Comparison of ENCODE assay signal across 9 cellular contexts in the genomic region with DNA sequence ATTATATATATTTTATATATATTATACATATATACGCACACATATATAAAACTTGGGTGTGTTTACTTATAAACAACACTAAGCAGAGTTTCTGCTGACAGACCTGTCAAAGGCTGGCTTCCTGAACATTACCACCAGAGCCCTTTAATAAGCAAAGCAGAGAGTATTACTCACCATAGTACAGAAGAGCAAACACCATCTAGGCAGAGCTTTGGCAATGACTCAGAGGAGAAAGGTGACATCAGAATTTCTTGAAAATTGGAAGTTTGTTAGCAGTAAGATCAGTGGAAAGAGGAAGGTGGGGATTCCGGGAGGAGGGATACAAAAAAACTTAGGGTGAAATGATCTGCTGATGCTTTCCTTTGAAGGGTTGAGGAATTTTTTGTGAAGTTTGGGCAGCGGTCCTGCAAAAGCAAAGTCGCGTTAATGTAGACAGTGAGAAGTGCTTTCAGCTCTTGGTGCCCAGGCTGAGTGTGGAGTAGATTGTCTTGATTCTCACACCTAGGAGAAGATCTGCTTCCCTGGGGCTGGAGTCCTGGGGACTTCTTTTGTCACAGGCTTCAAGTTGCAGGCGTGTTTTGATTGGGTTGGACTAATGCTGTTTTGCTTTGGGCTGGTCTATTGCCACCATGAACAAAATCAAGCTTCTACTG.
DNase-seq lines count a peak whose midpoint lies in the region; ATAC-seq and TF ChIP-seq lines count a peak whose summit lies in the region.
"Had no signal": no experiment of that assay in that cellular context is flagged by ENCODE, and none has a peak within 500 bp of the region (broad histone marks: within the 10 kb centered on the region; RNA-seq: fewer than 3 reads in every experiment).

No MANE protein-coding gene starts in this region.

- peak overlapping the region; percentile 43 to 53 for H3K27ac Mint-ChIP-seq in T-cell

- peak; percentile 38 for DNase-seq in stimulated activated CD4-positive, alpha-beta T cell treated with anti-CD3 and anti-CD28 coated beads, Interleukin-4, amount 100 ng/mL, for 24 hours
- no peak for DNase-seq in stimulated activated CD4-positive, alpha-beta T cell treated with anti-CD3 and anti-CD28 coated beads, Interleukin-1b, Interleukin-23, amount 100 ng/mL, for 48 hours
- DNase-seq in T-cell (no peak), fibroblast of lung (ENCODE audit: low read depth in 2 of 2) (peak; percentile 62 to 82), NCI-H526 (lab: John Stamatoyannopoulos, UW) (no peak), G401 (ENCODE audit: low spot score) (no peak), NCI-H524 (lab: John Stamatoyannopoulos, UW) (no peak)
- DNase-seq: left colon had no signal

- H3K27me3 ChIP-seq in fibroblast of lung (ENCODE audit: control insufficient read depth, insufficient read depth, low read length) = no peaks in the 10 kb centered on the region

- H3K9me3 ChIP-seq in fibroblast of lung (ENCODE audit: control insufficient read depth, insufficient read depth, low read depth, low read length) = no peaks in the 10 kb centered on the region

- no peaks in the 10 kb centered on the region for H3K27me3 Mint-ChIP-seq in T-cell

- H3K9me3 Mint-ChIP-seq in T-cell = no peaks in the 10 kb centered on the region

- H3K36me3 Mint-ChIP-seq in T-cell = no peaks in the 10 kb centered on the region

- peaks cover 2% of the 10 kb centered on the region for H4K20me1 ChIP-seq in fibroblast of lung (ENCODE audit: control insufficient read depth, extremely low read depth, insufficient read depth, low read length)

- no peak overlapping the region for H3K9ac ChIP-seq in fibroblast of lung (ENCODE audit: insufficient read depth, low read length)

- H3K4me2 ChIP-seq in fibroblast of lung (ENCODE audit: extremely low read depth, insufficient read depth, low read length) = no peak overlapping the region

- peaks cover 24 to 53% (median 45%) of the 10 kb centered on the region in 3 donors for H3K4me1 Mint-ChIP-seq in T-cell

- no peak overlapping the region for H3K27ac ChIP-seq in fibroblast of lung (ENCODE audit: insufficient read depth, low read length)

- ATAC-seq in T-cell (replicated peaks in 1 of 4) (peak in 3 of 4 experiments; percentile 40 to 64 (median 43)), GM21515 (IDR thresholded peaks at IDR 0.05; ENCODE audit: unreplicated experiment) (no peak)
- ATAC-seq: left colon had no signal

- no peak overlapping the region for H3K4me3 ChIP-seq in fibroblast of lung (replicated peaks in 1 of 4; ENCODE audit: control extremely low read depth in 1 of 4, insufficient read depth in 1 of 4, low read depth in 3 of 4, low read length in 4 of 4)

- POLR2A ChIA-PET in T-cell (lab: Charles Lee) = no interaction called here

- no peak overlapping the region for H2AFZ ChIP-seq in fibroblast of lung (ENCODE audit: low read length)

- H3K36me3 ChIP-seq in fibroblast of lung (ENCODE audit: control insufficient read depth, insufficient read depth, low read length) = no peaks in the 10 kb centered on the region

- H3K4me1 ChIP-seq in fibroblast of lung (ENCODE audit: control insufficient read depth, extremely low read depth, insufficient read depth, low read length) = peaks cover 2% of the 10 kb centered on the region

- no peaks in the 10 kb centered on the region for H3K79me2 ChIP-seq in fibroblast of lung (ENCODE audit: control insufficient read depth, insufficient read depth, low read length)

- no peak for TF ChIP-seq CTCF in fibroblast of lung (conservative IDR thresholded peaks at IDR 0.05 in 1 of 2, IDR thresholded peaks at IDR 0.05 in 1 of 2; ENCODE audit: low read depth in 1 of 2, low read length in 2 of 2)

- no peak overlapping the region for H3K4me3 Mint-ChIP-seq in T-cell

- CTCF ChIA-PET in T-cell (lab: Charles Lee) = interaction anchor here in 1 of 2 donors (1.0 kb wide), 1 partner anchor 18 kb away, joined by 3 read pairs; no protein-coding TSS in a partner anchor

- in situ Hi-C loops in G401 (cut with HindIII; ENCODE audit: low sequenced_read_pairs) = no loop called here

Comparison
In these comparisons a context has a peak if more than half of its experiments do, and no peak if none do; other contexts are left out.
1. DNase-seq: peak in stimulated activated CD4-positive, alpha-beta T cell treated with anti-CD3 and anti-CD28 coated beads, Interleukin-4, amount 100 ng/mL, for 24 hours (single experiment) and fibroblast of lung (2 of 2); none in stimulated activated CD4-positive, alpha-beta T cell treated with anti-CD3 and anti-CD28 coated beads, Interleukin-1b, Interleukin-23, amount 100 ng/mL, for 48 hours (single experiment), T-cell (0 of 34), NCI-H526 (0 of 2), G401 (single experiment) and NCI-H524 (0 of 2).